In genomic region chr16:69762843-69763556, GRCh38 we compare ENCODE assay signal across 8 cellular contexts. TPM values are rescaled to one million over a fixed set of nuclear protein-coding genes. Genes with fewer than 3 reads are reported as not detected.
DNase-seq lines count a peak whose midpoint lies in the region; ATAC-seq and TF ChIP-seq lines count a peak whose summit lies in the region.

No MANE protein-coding gene starts in this region.

- H3K36me3 Mint-ChIP-seq in activated naive CD4-positive, alpha-beta T cell treated with anti-CD3 and anti-CD28 coated beads, Interleukin-2, amount 50 U/mL, for 72 hours = peaks cover 5 to 15% of the 10 kb centered on the region in 2 donors

- no peak for DNase-seq in activated CD4-positive, CD25-positive, alpha-beta regulatory T cell (lab: John Stamatoyannopoulos, UW)
- no peak for DNase-seq in activated naive CD4-positive, alpha-beta T cell treated with anti-CD3 and anti-CD28 coated beads, Interleukin-2, amount 50 U/mL, for 72 hours (ENCODE audit: low spot score in 2 of 2)
- DNase-seq in heart right ventricle = no peak
- DNase-seq in NCI-H1105 (lab: John Stamatoyannopoulos, UW) = no peak

- peaks cover 0 to 25% (median 16%) of the 10 kb centered on the region in 9 donors for H3K4me1 ChIP-seq in heart right ventricle
- peaks cover 6% of the 10 kb centered on the region for H3K4me1 ChIP-seq in rectal smooth muscle tissue (ENCODE audit: control insufficient read depth, insufficient read depth, low read length)

- H3K27ac Mint-ChIP-seq in activated naive CD4-positive, alpha-beta T cell treated with anti-CD3 and anti-CD28 coated beads, Interleukin-2, amount 50 U/mL, for 72 hours = peak overlapping the region; percentile 90 to 97

- H3K9me3 Mint-ChIP-seq in activated naive CD4-positive, alpha-beta T cell treated with anti-CD3 and anti-CD28 coated beads, Interleukin-2, amount 50 U/mL, for 72 hours = no peaks in the 10 kb centered on the region

- TF ChIP-seq EP300 in Ishikawa (IDR thresholded peaks at IDR 0.05; ENCODE audit: borderline replicate concordance) = no peak

- peak overlapping the region; percentile 77 to 95 (median 90) for H3K27ac ChIP-seq in heart right ventricle
- H3K27ac ChIP-seq in rectal smooth muscle tissue (ENCODE audit: low read depth, low read length) = peak overlapping the region; percentile 79

- H3K27me3 ChIP-seq in heart right ventricle (no peaks in the 10 kb centered on the region), rectal smooth muscle tissue (ENCODE audit: control insufficient read depth, insufficient read depth, low read length) (no peaks in the 10 kb centered on the region)

- peak overlapping the region; percentile 72 for H3K9ac ChIP-seq in rectal smooth muscle tissue (ENCODE audit: low read length)

- no peaks in the 10 kb centered on the region for H3K9me3 ChIP-seq in heart right ventricle

- no peak for TF ChIP-seq CTCF in heart right ventricle (IDR thresholded peaks at IDR 0.05)

- TF ChIP-seq RAD21 in Ishikawa (IDR thresholded peaks at IDR 0.05; ENCODE audit: low read depth) = no peak

- intact Hi-C loops in heart right ventricle (cut with DNase I) = no loop called here

- H3K4me3 ChIP-seq in heart right ventricle (peak overlapping the region; percentile 70 to 99 (median 90)), rectal smooth muscle tissue (ENCODE audit: low read length) (peak overlapping the region; percentile 99)

- ATAC-seq in activated CD4-positive, CD25-positive, alpha-beta regulatory T cell treated with anti-CD3 and anti-CD28 coated beads, Interleukin-2, amount 50 U/mL, for 24 hours = peak; percentile 2 to 3
- ATAC-seq in activated naive CD4-positive, alpha-beta T cell treated with anti-CD3 and anti-CD28 coated beads, Interleukin-2, amount 50 U/mL, for 72 hours = peak; percentile 12 to 37
- ATAC-seq in heart right ventricle (peak; percentile 22 to 51 (median 42)), GM21526 (IDR thresholded peaks at IDR 0.05; ENCODE audit: low FRiP score, unreplicated experiment) (no peak)

- H3K36me3 ChIP-seq in heart right ventricle (no peaks in the 10 kb centered on the region), rectal smooth muscle tissue (ENCODE audit: control insufficient read depth, insufficient read depth, low read length) (no peaks in the 10 kb centered on the region)

- 4 to 8% methylated on average over 13 of the region's 13 CpGs for WGBS in heart right ventricle, 2 donors

TF ChIP-seq in Ishikawa, 13 proteins besides CTCF, POLR2A, EP300 and RAD21:
- no peak for TF ChIP-seq USF1 (IDR thresholded peaks at IDR 0.05)
- TF ChIP-seq REST (IDR thresholded peaks at IDR 0.05; ENCODE audit: low read depth) = 0 out of 2 replicates have a peak, but pooled peaks have one; percentile 21
- TF ChIP-seq CREB1 (IDR thresholded peaks at IDR 0.05; ENCODE audit: low read depth) = 0 out of 2 replicates have a peak, but pooled peaks have one; percentile 16

RNA-seq across cellular contexts. Expression of gene WWP2, which starts 0.9 kb away (rescaled TPM):
- total RNA-seq in activated naive CD4-positive, alpha-beta T cell treated with anti-CD3 and anti-CD28 coated beads, Interleukin-2, amount 50 U/mL, for 72 hours = 10 to 100 TPM; 48.2 to 51.9 TPM
- 10 to 100 TPM; 19.1 to 31.1 (median 21.2) TPM for total RNA-seq in heart right ventricle
- polyA plus RNA-seq in heart right ventricle = 10 to 100 TPM in 1 of 2 donors, 1 to 10 TPM in 1; 9.0 to 13.1 TPM

RNA-seq across cellular contexts. Expression of gene NOB1, which starts 8.3 kb away (rescaled TPM):
- 100 to 1,000 TPM in 1 of 2 donors, 10 to 100 TPM in 1; 83.3 to 126 TPM for total RNA-seq in activated naive CD4-positive, alpha-beta T cell treated with anti-CD3 and anti-CD28 coated beads, Interleukin-2, amount 50 U/mL, for 72 hours
- total RNA-seq in heart right ventricle = 10 to 100 TPM; 11.2 to 23.4 (median 15.6) TPM
- polyA plus RNA-seq in heart right ventricle = 10 to 100 TPM in 1 of 2 donors, 1 to 10 TPM in 1; 5.4 to 23.1 TPM

RNA-seq across cellular contexts. Expression of gene NQO1, which starts 36.6 kb away (rescaled TPM):
- 10 to 100 TPM; 14.4 to 17.2 TPM for total RNA-seq in activated naive CD4-positive, alpha-beta T cell treated with anti-CD3 and anti-CD28 coated beads, Interleukin-2, amount 50 U/mL, for 72 hours
- total RNA-seq in heart right ventricle = 10 to 100 TPM in 6 of 10 donors, 1 to 10 TPM in 4; 5.9 to 37.3 (median 12.2) TPM
- polyA plus RNA-seq in heart right ventricle = 10 to 100 TPM; 13.6 to 16.6 TPM
